1 cellular context compared by ENCODE assay signal in the genomic region with DNA sequence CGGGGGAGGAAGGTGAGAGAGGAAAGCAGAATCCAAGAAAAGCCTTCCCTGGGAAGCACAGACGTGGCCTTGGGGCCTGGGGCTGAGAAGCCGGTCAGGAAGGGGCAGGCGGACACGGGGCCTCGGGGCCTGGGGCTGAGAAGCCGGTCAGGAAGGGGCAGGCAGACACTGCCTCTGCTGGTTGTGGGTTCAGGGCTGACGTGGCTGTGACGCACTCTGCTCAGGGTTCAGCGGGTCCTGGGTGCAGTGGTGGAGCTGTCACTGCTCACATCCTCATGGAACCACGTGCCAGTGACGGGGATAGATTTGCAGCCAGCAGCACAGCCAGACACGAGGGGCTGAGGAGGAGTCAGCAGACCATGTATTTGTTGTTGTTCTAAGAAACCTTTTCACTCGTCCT.
A peak's percentile ranks its signal among the peaks of the same experiment; 100 is the strongest.
TF ChIP-seq lines count a peak whose summit lies in the region.

No MANE protein-coding gene starts in this region.

TF ChIP-seq in K562, 482 proteins besides CTCF, POLR2A, EP300 and RAD21 (continued from another document):
- TF ChIP-seq, protein P1, sequence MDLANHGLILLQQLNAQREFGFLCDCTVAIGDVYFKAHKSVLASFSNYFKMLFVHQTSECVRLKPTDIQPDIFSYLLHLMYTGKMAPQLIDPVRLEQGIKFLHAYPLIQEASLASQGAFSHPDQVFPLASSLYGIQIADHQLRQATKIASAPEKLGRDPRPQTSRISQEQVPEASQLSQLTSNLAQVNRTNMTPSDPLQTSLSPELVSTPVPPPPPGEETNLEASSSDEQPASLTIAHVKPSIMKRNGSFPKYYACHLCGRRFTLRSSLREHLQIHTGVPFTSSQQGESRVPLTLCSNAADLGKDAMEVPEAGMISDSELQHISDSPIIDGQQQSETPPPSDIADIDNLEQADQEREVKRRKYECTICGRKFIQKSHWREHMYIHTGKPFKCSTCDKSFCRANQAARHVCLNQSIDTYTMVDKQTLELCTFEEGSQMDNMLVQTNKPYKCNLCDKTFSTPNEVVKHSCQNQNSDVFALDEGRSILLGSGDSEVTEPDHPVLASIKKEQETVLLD (IDR thresholded peaks at IDR 0.05), result no peak
- TF ChIP-seq RBFOX2 (IDR thresholded peaks at IDR 0.05; ENCODE audit: low read depth, low read length) (no peak), MYC (IDR thresholded peaks at IDR 0.05; ENCODE audit: low read depth, low read length) (no peak), MYC (CRISPR knock-in tag; IDR thresholded peaks at IDR 0.05; ENCODE audit: borderline replicate concordance, low read depth) (no peak), ZNF589 (CRISPR knock-in tag; IDR thresholded peaks at IDR 0.05; ENCODE audit: low read depth) (no peak)
- TF ChIP-seq, protein P2, sequence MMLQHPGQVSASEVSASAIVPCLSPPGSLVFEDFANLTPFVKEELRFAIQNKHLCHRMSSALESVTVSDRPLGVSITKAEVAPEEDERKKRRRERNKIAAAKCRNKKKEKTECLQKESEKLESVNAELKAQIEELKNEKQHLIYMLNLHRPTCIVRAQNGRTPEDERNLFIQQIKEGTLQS (IDR thresholded peaks at IDR 0.05), result no peak
- TF ChIP-seq, protein P2 (CRISPR knock-in tag; conservative IDR thresholded peaks at IDR 0.05), result no peak
- TF ChIP-seq, protein P3, sequence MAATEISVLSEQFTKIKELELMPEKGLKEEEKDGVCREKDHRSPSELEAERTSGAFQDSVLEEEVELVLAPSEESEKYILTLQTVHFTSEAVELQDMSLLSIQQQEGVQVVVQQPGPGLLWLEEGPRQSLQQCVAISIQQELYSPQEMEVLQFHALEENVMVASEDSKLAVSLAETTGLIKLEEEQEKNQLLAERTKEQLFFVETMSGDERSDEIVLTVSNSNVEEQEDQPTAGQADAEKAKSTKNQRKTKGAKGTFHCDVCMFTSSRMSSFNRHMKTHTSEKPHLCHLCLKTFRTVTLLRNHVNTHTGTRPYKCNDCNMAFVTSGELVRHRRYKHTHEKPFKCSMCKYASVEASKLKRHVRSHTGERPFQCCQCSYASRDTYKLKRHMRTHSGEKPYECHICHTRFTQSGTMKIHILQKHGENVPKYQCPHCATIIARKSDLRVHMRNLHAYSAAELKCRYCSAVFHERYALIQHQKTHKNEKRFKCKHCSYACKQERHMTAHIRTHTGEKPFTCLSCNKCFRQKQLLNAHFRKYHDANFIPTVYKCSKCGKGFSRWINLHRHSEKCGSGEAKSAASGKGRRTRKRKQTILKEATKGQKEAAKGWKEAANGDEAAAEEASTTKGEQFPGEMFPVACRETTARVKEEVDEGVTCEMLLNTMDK (IDR thresholded peaks at IDR 0.05; ENCODE audit: borderline replicate concordance, insufficient read depth, low read depth, low read length, poor library complexity, severe bottlenecking), result no peak
- TF ChIP-seq, protein P4, sequence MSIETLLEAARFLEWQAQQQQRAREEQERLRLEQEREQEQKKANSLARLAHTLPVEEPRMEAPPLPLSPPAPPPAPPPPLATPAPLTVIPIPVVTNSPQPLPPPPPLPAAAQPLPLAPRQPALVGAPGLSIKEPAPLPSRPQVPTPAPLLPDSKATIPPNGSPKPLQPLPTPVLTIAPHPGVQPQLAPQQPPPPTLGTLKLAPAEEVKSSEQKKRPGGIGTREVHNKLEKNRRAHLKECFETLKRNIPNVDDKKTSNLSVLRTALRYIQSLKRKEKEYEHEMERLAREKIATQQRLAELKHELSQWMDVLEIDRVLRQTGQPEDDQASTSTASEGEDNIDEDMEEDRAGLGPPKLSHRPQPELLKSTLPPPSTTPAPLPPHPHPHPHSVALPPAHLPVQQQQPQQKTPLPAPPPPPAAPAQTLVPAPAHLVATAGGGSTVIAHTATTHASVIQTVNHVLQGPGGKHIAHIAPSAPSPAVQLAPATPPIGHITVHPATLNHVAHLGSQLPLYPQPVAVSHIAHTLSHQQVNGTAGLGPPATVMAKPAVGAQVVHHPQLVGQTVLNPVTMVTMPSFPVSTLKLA (conservative IDR thresholded peaks at IDR 0.05), result 0 out of 4 replicates have a peak, but pooled peaks of 1 of the 2 experiments have one; percentile 22
